15 cellular contexts compared by ENCODE assay signal in the genomic region with DNA sequence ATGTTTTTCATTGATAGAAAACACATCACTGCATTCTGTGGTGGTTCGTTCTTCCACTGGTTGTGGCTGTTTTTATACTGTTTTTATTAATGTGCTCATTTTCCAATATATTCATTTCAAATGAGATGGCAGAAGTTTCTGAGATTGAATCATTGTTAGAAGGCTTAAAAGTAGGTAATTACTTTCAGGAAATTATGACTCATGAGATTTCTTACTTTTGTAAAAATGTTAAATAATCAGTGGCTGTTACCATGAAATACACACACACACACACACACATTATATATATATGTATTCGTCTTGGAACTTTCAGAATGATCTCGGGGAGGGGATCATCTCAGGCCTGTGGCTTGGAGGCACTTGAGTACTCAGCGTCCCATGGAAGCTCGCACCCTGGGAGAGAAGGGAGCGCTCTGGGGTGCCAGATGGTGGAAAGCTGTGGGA.
DNase-seq lines count a peak whose midpoint lies in the region; ATAC-seq and TF ChIP-seq lines count a peak whose summit lies in the region.
"Had no signal": no experiment of that assay in that cellular context is flagged by ENCODE, and none has a peak within 500 bp of the region (broad histone marks: within the 10 kb centered on the region; RNA-seq: fewer than 3 reads in every experiment).

No MANE protein-coding gene starts in this region.

- no peaks in the 10 kb centered on the region for H3K4me1 ChIP-seq in body of pancreas
- H3K4me1 ChIP-seq: heart left ventricle had no signal

- intact Hi-C loops in body of pancreas (cut with DNase I), result no loop called here

- WGBS in body of pancreas, 2 donors, result 87 to 93% methylated on average over 6 of the region's 6 CpGs

- H3K27me3 Mint-ChIP-seq in activated naive CD8-positive, alpha-beta T cell, result no peaks in the 10 kb centered on the region
- no peaks in the 10 kb centered on the region for H3K27me3 Mint-ChIP-seq in stimulated activated naive CD8-positive, alpha-beta T cell treated with anti-CD3 and anti-CD28 coated beads, Interleukin-15, amount 100 ng/mL, for 72 hours

- peaks cover 0 to 1% of the 10 kb centered on the region in 2 donors for H3K36me3 Mint-ChIP-seq in activated naive CD4-positive, alpha-beta T cell treated with anti-CD3 and anti-CD28 coated beads, Interleukin-2, amount 50 U/mL, for 72 hours
- peaks cover 9% of the 10 kb centered on the region for H3K36me3 Mint-ChIP-seq in activated naive CD8-positive, alpha-beta T cell

- H3K9me3 ChIP-seq in body of pancreas, result no peaks in the 10 kb centered on the region
- H3K9me3 ChIP-seq: heart left ventricle, ovary had no signal

- peaks cover 20% of the 10 kb centered on the region for H3K4me1 Mint-ChIP-seq in activated naive CD8-positive, alpha-beta T cell (ENCODE audit: low read depth)
- H3K4me1 Mint-ChIP-seq in stimulated activated naive CD8-positive, alpha-beta T cell treated with anti-CD3 and anti-CD28 coated beads, Interleukin-15, amount 100 ng/mL, for 72 hours, result peaks cover 17% of the 10 kb centered on the region

- H3K9me3 Mint-ChIP-seq in activated naive CD4-positive, alpha-beta T cell treated with anti-CD3 and anti-CD28 coated beads, Interleukin-2, amount 50 U/mL, for 72 hours, result peaks cover 0 to under 1% of the 10 kb centered on the region in 2 donors
- H3K9me3 Mint-ChIP-seq in activated naive CD8-positive, alpha-beta T cell (ENCODE audit: low read depth), result peaks cover under 1% of the 10 kb centered on the region
- H3K9me3 Mint-ChIP-seq in stimulated activated naive CD8-positive, alpha-beta T cell treated with anti-CD3 and anti-CD28 coated beads, Interleukin-15, amount 100 ng/mL, for 72 hours, result peaks cover 0 to 1% of the 10 kb centered on the region in 2 donors

- H3K4me3 Mint-ChIP-seq in activated naive CD8-positive, alpha-beta T cell, result no peak overlapping the region
- H3K4me3 Mint-ChIP-seq in stimulated activated naive CD8-positive, alpha-beta T cell treated with anti-CD3 and anti-CD28 coated beads, Interleukin-15, amount 100 ng/mL, for 72 hours, result no peak overlapping the region

- ATAC-seq in activated naive CD4-positive, alpha-beta T cell treated with anti-CD3 and anti-CD28 coated beads, Interleukin-2, amount 50 U/mL, for 72 hours, result peak; percentile 24 to 86
- peak; percentile 60 for ATAC-seq in stimulated activated naive CD8-positive, alpha-beta T cell treated with anti-CD3 and anti-CD28 coated beads, Interleukin-15, amount 100 ng/mL, for 72 hours
- ATAC-seq in body of pancreas, result no peak
- no peak for ATAC-seq in GM18870 (IDR thresholded peaks at IDR 0.05; ENCODE audit: unreplicated experiment)
- ATAC-seq: heart left ventricle, K562 had no signal

- TF ChIP-seq POLR2A in body of pancreas (IDR thresholded peaks at IDR 0.05), result no peak

- TF ChIP-seq CTCF in body of pancreas (IDR thresholded peaks at IDR 0.05), result no peak

- DNase-seq in activated naive CD4-positive, alpha-beta T cell treated with anti-CD3 and anti-CD28 coated beads, Interleukin-2, amount 50 U/mL, for 72 hours (ENCODE audit: low spot score in 2 of 2), result no peak
- no peak for DNase-seq in activated naive CD4-positive, alpha-beta T cell treated with anti-CD3 and anti-CD28 coated beads, Interleukin-2, amount 50 U/mL, for 16 hours
- DNase-seq in fibroblast of gingiva (ENCODE audit: low read depth) (peak; percentile 31), body of pancreas (no peak), SKM-1 (lab: John Stamatoyannopoulos, UW; ENCODE audit: unreplicated experiment) (no peak)
- no peak for DNase-seq in stimulated activated naive CD8-positive, alpha-beta T cell treated with anti-CD3 and anti-CD28 coated beads, Interleukin-15, amount 100 ng/mL, for 72 hours
- DNase-seq: amygdala; effector CD8-positive, alpha-beta T cell; heart left ventricle; kidney glomerular epithelial cell; NCI-H1436; ovary had no signal

- H3K27ac Mint-ChIP-seq in activated naive CD4-positive, alpha-beta T cell treated with anti-CD3 and anti-CD28 coated beads, Interleukin-2, amount 50 U/mL, for 72 hours, result peak overlapping the region in 1 of 2 donors; percentile 63
- H3K27ac Mint-ChIP-seq in activated naive CD8-positive, alpha-beta T cell, result peak overlapping the region; percentile 28
- H3K27ac Mint-ChIP-seq in stimulated activated naive CD8-positive, alpha-beta T cell treated with anti-CD3 and anti-CD28 coated beads, Interleukin-15, amount 100 ng/mL, for 72 hours, result no peak overlapping the region

- H3K4me3 ChIP-seq in body of pancreas, result no peak overlapping the region
- H3K4me3 ChIP-seq: heart left ventricle, K562, ovary had no signal

- no peaks in the 10 kb centered on the region for H3K27me3 ChIP-seq in body of pancreas
- H3K27me3 ChIP-seq: heart left ventricle, ovary had no signal

- no peak overlapping the region for H3K27ac ChIP-seq in body of pancreas
- H3K27ac ChIP-seq: heart left ventricle, ovary had no signal

- no peaks in the 10 kb centered on the region for H3K36me3 ChIP-seq in body of pancreas (replicated peaks in 1 of 2; ENCODE audit: insufficient read depth in 1 of 2, low read depth in 2 of 2)
- H3K36me3 ChIP-seq: ovary had no signal

Comparison
In these comparisons a context has a peak if more than half of its experiments do, and no peak if none do; other contexts are left out.
1. ATAC-seq: peak in activated naive CD4-positive, alpha-beta T cell treated with anti-CD3 and anti-CD28 coated beads, Interleukin-2, amount 50 U/mL, for 72 hours (2 of 2) and stimulated activated naive CD8-positive, alpha-beta T cell treated with anti-CD3 and anti-CD28 coated beads, Interleukin-15, amount 100 ng/mL, for 72 hours (single experiment); none in body of pancreas (single experiment) and GM18870 (single experiment).